Comparison of ENCODE assay signal across 2 cellular contexts in genomic region chr3:149751551-149751950, GRCh38.
TF ChIP-seq lines count a peak whose summit lies in the region.

No MANE protein-coding gene starts in this region.

TF ChIP-seq in HEK293, 187 proteins besides CTCF, POLR2A, EP300 and RAD21:
- TF ChIP-seq PRDM6 (tag by site-specific recombination; IDR thresholded peaks at IDR 0.05) (no peak), ZBTB20 (tag by site-specific recombination; IDR thresholded peaks at IDR 0.05) (no peak), ZNF558 (tag by site-specific recombination; IDR thresholded peaks at IDR 0.05) (no peak), ZNF19 (tag by site-specific recombination; IDR thresholded peaks at IDR 0.05; ENCODE audit: low read depth) (no peak), ZNF747 (tag by site-specific recombination; IDR thresholded peaks at IDR 0.05) (no peak), ZNF768 (tag by site-specific recombination; IDR thresholded peaks at IDR 0.05) (no peak), ZNF362 (tag by site-specific recombination; IDR thresholded peaks at IDR 0.05) (no peak)
TF ChIP-seq in HEK293: peak in this region for 0.

TF ChIP-seq in GM12878, 131 proteins besides CTCF, POLR2A, EP300 and RAD21:
- TF ChIP-seq LARP7 (IDR thresholded peaks at IDR 0.05) (no peak), CBFB (IDR thresholded peaks at IDR 0.05; ENCODE audit: low read depth) (no peak), ZNF24 (IDR thresholded peaks at IDR 0.05) (no peak), CEBPZ (IDR thresholded peaks at IDR 0.05; ENCODE audit: low read depth, low read length) (no peak), BACH1 (IDR thresholded peaks at IDR 0.05; ENCODE audit: borderline replicate concordance) (no peak), NFYA (IDR thresholded peaks at IDR 0.05; ENCODE audit: borderline replicate concordance, low read depth, low read length) (no peak), ZBTB40 (IDR thresholded peaks at IDR 0.05; ENCODE audit: borderline replicate concordance) (no peak)
